Comparison of ENCODE assay signal across 8 cellular contexts in the genomic region with DNA sequence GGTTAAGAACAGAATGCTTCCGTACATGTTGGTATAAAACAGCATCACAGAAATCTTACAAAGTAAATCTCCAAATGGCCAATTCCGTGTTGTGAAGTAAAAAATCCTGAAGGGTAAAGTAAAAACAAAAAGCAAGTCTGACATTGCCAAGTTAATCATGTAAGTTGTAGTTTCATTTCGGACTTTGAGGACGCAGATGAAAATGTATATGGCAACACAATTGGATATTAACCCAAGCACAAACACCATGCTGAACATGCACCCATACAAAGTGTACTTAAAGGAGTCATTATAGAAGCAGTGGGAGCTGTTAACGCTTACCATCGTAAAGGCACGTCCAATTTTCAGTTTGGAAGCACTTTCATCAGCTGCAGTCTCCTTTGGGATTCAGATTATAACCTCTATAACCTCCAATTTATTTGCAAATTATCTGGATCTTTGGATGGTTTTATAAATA. TPM values are rescaled to one million over a fixed set of nuclear protein-coding genes. Genes with fewer than 3 reads are reported as not detected.
A peak's percentile ranks its signal among the peaks of the same experiment; 100 is the strongest.
DNase-seq lines count a peak whose midpoint lies in the region; ATAC-seq, FAIRE-seq and TF ChIP-seq lines count a peak whose summit lies in the region.

No MANE protein-coding gene starts in this region.

- peaks cover 9% of the 10 kb centered on the region for H3K36me3 Mint-ChIP-seq in activated T-cell treated with anti-CD3 and anti-CD28 coated beads, Interleukin-2, amount 50 U/mL, for 4 hours (ENCODE audit: insufficient read depth)

- H3K27ac ChIP-seq in upper lobe of left lung, result peak overlapping the region; percentile 55 to 86 (median 80)

- H3K4me3 ChIP-seq in upper lobe of left lung, result peak overlapping the region; percentile 18 to 58 (median 46)

- no peak for TF ChIP-seq EP300 in upper lobe of left lung (IDR thresholded peaks at IDR 0.05)

- H3K9me3 Mint-ChIP-seq in activated T-cell treated with anti-CD3 and anti-CD28 coated beads, Interleukin-2, amount 50 U/mL, for 4 hours, result no peaks in the 10 kb centered on the region

- peaks cover 53% of the 10 kb centered on the region for H3K4me1 Mint-ChIP-seq in activated T-cell treated with anti-CD3 and anti-CD28 coated beads, Interleukin-2, amount 50 U/mL, for 4 hours (ENCODE audit: low read depth)

- no peaks in the 10 kb centered on the region for H3K27me3 Mint-ChIP-seq in activated T-cell treated with anti-CD3 and anti-CD28 coated beads, Interleukin-2, amount 50 U/mL, for 4 hours (ENCODE audit: low read depth)

- peak; percentile 38 for FAIRE-seq in colon (lab: Jason Lieb, UNC)

- TF ChIP-seq CTCF in upper lobe of left lung (IDR thresholded peaks at IDR 0.05), result no peak

- no peaks in the 10 kb centered on the region for H3K9me3 ChIP-seq in upper lobe of left lung

- H3K27me3 ChIP-seq in upper lobe of left lung, result no peaks in the 10 kb centered on the region

- no peak for DNase-seq in activated T-cell treated with anti-CD3 and anti-CD28 coated beads, Interleukin-2, amount 50 U/mL, for 4 hours
- no peak for DNase-seq in activated T-cell treated with anti-CD3 and anti-CD28 coated beads, Interleukin-2, amount 50 U/mL, for 1 hour
- peak; percentile 47 for DNase-seq in lung microvascular endothelial cell (ENCODE audit: low read depth in 2 of 2)
- DNase-seq in upper lobe of left lung, result no peak
- DNase-seq in DMS 273 treated with DMSO at 0.1 percent for 48 hours (lab: John Stamatoyannopoulos, UW), result no peak

- TF ChIP-seq POLR2A in upper lobe of left lung (IDR thresholded peaks at IDR 0.05), result no peak

- peak; percentile 60 to 69 for ATAC-seq in activated T-cell treated with anti-CD3 and anti-CD28 coated beads, Interleukin-2, amount 50 U/mL, for 4 hours
- ATAC-seq in upper lobe of left lung (ENCODE audit: low FRiP score in 2 of 2) (peak in 1 of 2 donors; percentile 58), HG03039 (IDR thresholded peaks at IDR 0.05; ENCODE audit: unreplicated experiment) (no peak), GM18519 (IDR thresholded peaks at IDR 0.05; ENCODE audit: low FRiP score, unreplicated experiment) (no peak)

- H3K36me3 ChIP-seq in upper lobe of left lung, result peaks cover 0 to 6% (median 3%) of the 10 kb centered on the region in 4 donors

- H3K4me1 ChIP-seq in upper lobe of left lung, result peaks cover 5 to 15% (median 9%) of the 10 kb centered on the region in 4 donors

- WGBS in upper lobe of left lung, 2 donors, result 19 to 22% methylated on average over 7 of the region's 7 CpGs

- H3K4me3 Mint-ChIP-seq in activated T-cell treated with anti-CD3 and anti-CD28 coated beads, Interleukin-2, amount 50 U/mL, for 4 hours, result peak overlapping the region; percentile 96

RNA-seq across cellular contexts. Expression of gene LPAR6, which starts 0.8 kb away (rescaled TPM):
- total RNA-seq in activated T-cell treated with anti-CD3 and anti-CD28 coated beads, Interleukin-2, amount 50 U/mL, for 4 hours, result 1 to 10 TPM; 2.0 to 4.5 (median 3.8) TPM
- total RNA-seq in lung microvascular endothelial cell (19.6 and 25.6 TPM in 2 replicates), upper lobe of left lung (10 to 100 TPM; 13.8 to 46.1 (median 19.0) TPM)

Comparison
In these comparisons a context has a peak if more than half of its experiments do, and no peak if none do; other contexts are left out.
1. ATAC-seq: peak in activated T-cell treated with anti-CD3 and anti-CD28 coated beads, Interleukin-2, amount 50 U/mL, for 4 hours (2 of 2); none in HG03039 (single experiment) and GM18519 (single experiment).
2. DNase-seq: peak in lung microvascular endothelial cell (2 of 2); none in activated T-cell treated with anti-CD3 and anti-CD28 coated beads, Interleukin-2, amount 50 U/mL, for 4 hours (single experiment), activated T-cell treated with anti-CD3 and anti-CD28 coated beads, Interleukin-2, amount 50 U/mL, for 1 hour (single experiment), upper lobe of left lung (0 of 2) and DMS 273 treated with DMSO at 0.1 percent for 48 hours (single experiment).